Comparison of ENCODE assay signal across 18 cellular contexts in the genomic region with DNA sequence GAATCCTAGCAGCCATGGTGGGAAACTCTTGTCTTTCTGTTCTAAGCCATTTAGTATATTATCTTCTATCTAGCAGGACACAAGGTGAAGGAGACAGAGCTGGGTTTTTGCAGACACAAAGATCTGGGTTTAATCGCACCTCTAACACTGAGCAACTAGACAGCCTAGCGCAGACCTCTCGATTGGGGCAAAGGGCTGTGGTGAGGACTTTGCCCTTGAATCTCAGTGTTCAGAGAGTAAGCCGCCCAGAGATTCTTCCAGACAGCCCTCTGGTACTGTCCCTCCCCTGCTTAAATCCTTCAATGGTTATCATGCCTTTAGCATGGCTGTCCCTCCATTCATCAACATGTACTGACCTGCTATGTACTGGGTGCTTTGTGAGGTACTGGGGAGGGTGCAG.
DNase-seq lines count a peak whose midpoint lies in the region; ATAC-seq and TF ChIP-seq lines count a peak whose summit lies in the region.
"Had no signal": no experiment of that assay in that cellular context is flagged by ENCODE, and none has a peak within 500 bp of the region (broad histone marks: within the 10 kb centered on the region; RNA-seq: fewer than 3 reads in every experiment).

No MANE protein-coding gene starts in this region.

- intact Hi-C loops in right lobe of liver (cut with DNase I), result no loop called here

- H3K4me1 Mint-ChIP-seq in endodermal cell, result peaks cover 67% of the 10 kb centered on the region

- H3K9me3 Mint-ChIP-seq in endodermal cell, result no peaks in the 10 kb centered on the region
- H3K9me3 Mint-ChIP-seq: CD8-positive, alpha-beta T cell had no signal

- H3K4me3 ChIP-seq in endodermal cell (ENCODE audit: low read length) (no peak overlapping the region), right lobe of liver (no peak overlapping the region)
- H3K4me3 ChIP-seq: BLaER1 treated with 17β-estradiol and CSF1 and Interleukin-3, amounts not matched to agents 10 nM and 100 nM had no signal

- DNase-seq in HuH-7.5 (ENCODE audit: low spot score), result peak; percentile 51
- no peak for DNase-seq in endodermal cell
- DNase-seq in right lobe of liver, result peak in 2 of 3 donors; percentile 69 to 72
- DNase-seq in anterior cingulate cortex (lab: John Stamatoyannopoulos, UW), result no peak
- no peak for DNase-seq in substantia nigra (lab: John Stamatoyannopoulos, UW)
- DNase-seq in GM19240 (ENCODE audit: insufficient read length, low spot score), result no peak
- DNase-seq: CD8-positive, alpha-beta T cell; DMS79; H7; KG1; NCI-H1105 treated with DMSO at 0.1 percent for 48 hours; NCI-H1694 treated with DMSO at 0.1 percent for 48 hours; NCI-H748 treated with DMSO at 0.1 percent for 48 hours; RPMI8226; SIG-M5 had no signal

- H3K9ac ChIP-seq in endodermal cell (ENCODE audit: extremely low read depth, low read length, poor library complexity, severe bottlenecking), result no peak overlapping the region
- H3K9ac ChIP-seq: BLaER1 treated with 17β-estradiol and CSF1 and Interleukin-3, amounts not matched to agents 10 nM and 100 nM had no signal

- TF ChIP-seq POLR2A in right lobe of liver (IDR thresholded peaks at IDR 0.05), result no peak

- H3K27me3 ChIP-seq in endodermal cell (ENCODE audit: control insufficient read depth, insufficient read depth, low read length, poor library complexity, severe bottlenecking) (no peaks in the 10 kb centered on the region), right lobe of liver (no peaks in the 10 kb centered on the region)
- H3K27me3 ChIP-seq: BLaER1 treated with 17β-estradiol and CSF1 and Interleukin-3, amounts not matched to agents 10 nM and 100 nM had no signal

- H3K4me1 ChIP-seq in endodermal cell (ENCODE audit: control insufficient read depth, insufficient read depth, low read length) (peaks cover 31% of the 10 kb centered on the region), right lobe of liver (peaks cover 0 to 50% (median 20%) of the 10 kb centered on the region in 4 donors)

- no peak overlapping the region for H3K4me3 Mint-ChIP-seq in endodermal cell
- H3K4me3 Mint-ChIP-seq: CD8-positive, alpha-beta T cell had no signal

- no peak for TF ChIP-seq CTCF in endodermal cell (conservative IDR thresholded peaks at IDR 0.05)
- TF ChIP-seq CTCF in right lobe of liver (IDR thresholded peaks at IDR 0.05), result no peak

- peak overlapping the region; percentile 68 for H3K27ac Mint-ChIP-seq in endodermal cell
- H3K27ac Mint-ChIP-seq: CD8-positive, alpha-beta T cell had no signal

- H3K36me3 Mint-ChIP-seq in endodermal cell (ENCODE audit: low read depth), result no peaks in the 10 kb centered on the region
- H3K36me3 Mint-ChIP-seq: CD8-positive, alpha-beta T cell had no signal

- peak; percentile 81 to 88 (median 83) for ATAC-seq in right lobe of liver
- no peak for ATAC-seq in HG02973 (IDR thresholded peaks at IDR 0.05; ENCODE audit: unreplicated experiment)
- ATAC-seq: CD8-positive, alpha-beta T cell; SK-N-SH treated with all-trans-retinoic acid at 6 μM for 48 hours had no signal

- H3K27ac ChIP-seq in endodermal cell (ENCODE audit: low read depth, low read length) (no peak overlapping the region), right lobe of liver (peak overlapping the region in 2 of 3 donors; percentile 70 to 75), substantia nigra (ENCODE audit: low read depth, low read length, poor library complexity, severe bottlenecking) (no peak overlapping the region)
- H3K27ac ChIP-seq: BLaER1 treated with 17β-estradiol and CSF1 and Interleukin-3, amounts not matched to agents 10 nM and 100 nM had no signal

- WGBS in endodermal cell (ENCODE audit: insufficient coverage in 1 of 2, insufficient read length in 1 of 2), 2 experiments, result 90 to 91% methylated on average over 3 to 4 of the region's 4 CpGs
- 34% methylated on average over 3 of the region's 4 CpGs for WGBS in right lobe of liver (ENCODE audit: insufficient coverage, low coverage, low lambda C conversion rate, missing lambda C conversion rate)

- H3K9me3 ChIP-seq in endodermal cell (ENCODE audit: control insufficient read depth, low read length) (no peaks in the 10 kb centered on the region), right lobe of liver (no peaks in the 10 kb centered on the region)
- H3K9me3 ChIP-seq: BLaER1 treated with 17β-estradiol and CSF1 and Interleukin-3, amounts not matched to agents 10 nM and 100 nM had no signal

- H3K36me3 ChIP-seq in endodermal cell (ENCODE audit: control insufficient read depth, insufficient read depth, low read length) (no peaks in the 10 kb centered on the region), right lobe of liver (no peaks in the 10 kb centered on the region)

- H3K27me3 Mint-ChIP-seq in endodermal cell (ENCODE audit: insufficient read depth), result no peaks in the 10 kb centered on the region

Comparison
In these comparisons a context has a peak if more than half of its experiments do, and no peak if none do; other contexts are left out.
1. DNase-seq: peak in HuH-7.5 (single experiment) and right lobe of liver (2 of 3); none in endodermal cell (single experiment), anterior cingulate cortex (0 of 58), substantia nigra (0 of 49) and GM19240 (single experiment).
2. H3K27ac ChIP-seq: peak in right lobe of liver (2 of 3); none in endodermal cell (single experiment) and substantia nigra (single experiment).